ENCODE assay signal across 8 cellular contexts in genomic region chr22:17501679-17502285, GRCh38.
DNase-seq lines count a peak whose midpoint lies in the region; ATAC-seq and FAIRE-seq lines count a peak whose summit lies in the region.

No MANE protein-coding gene starts in this region.

- DNase-seq in Right ventricle myocardium inferior (ENCODE audit: missing footprints) (no peak), cardiac septum (ENCODE audit: low spot score) (no peak), NOMO-1 treated with DMSO at 0.1 percent for 48 hours (lab: John Stamatoyannopoulos, UW; ENCODE audit: unreplicated experiment) (peak; percentile 71), T47D (ENCODE audit: low read depth in 1 of 2, low spot score in 1 of 2) (peak; percentile 29 to 80), stromal cell of bone marrow (ENCODE audit: low read depth) (peak; percentile 45)
- DNase-seq in Jurkat, Clone E6-1 (ENCODE audit: low read depth, low spot score) = peak; percentile 79

- intact Hi-C loops in Right ventricle myocardium inferior (cut with DNase I) (loop anchor here (2.0 to 10.0 kb wide), 4 partner anchors 133 to 425 kb away; partner anchors contain the start of gene CECR2), cardiac septum (cut with DNase I) (loop anchor here (1.0 to 5.0 kb wide), 3 partner anchors 134 to 424 kb away; partner anchors contain the start of gene CECR2)

- no peak overlapping the region for H3K4me3 ChIP-seq in Jurkat, Clone E6-1 (ENCODE audit: low read length)

- FAIRE-seq in islet of Langerhans (lab: Jason Lieb, UNC) = peak; percentile 99

- in situ Hi-C loops in T47D (cut with HindIII; ENCODE audit: low pct_unique_long_range_greater_than_20kb, low sequenced_read_pairs) = no loop called here

- peak; percentile 85 for ATAC-seq in Right ventricle myocardium inferior
- ATAC-seq in HG02642 (IDR thresholded peaks at IDR 0.05; ENCODE audit: poor library complexity, unreplicated experiment) = no peak

Comparison
In these comparisons a context has a peak if more than half of its experiments do, and no peak if none do; other contexts are left out.
1. DNase-seq: peak in Jurkat, Clone E6-1 (single experiment), NOMO-1 treated with DMSO at 0.1 percent for 48 hours (single experiment), T47D (2 of 2) and stromal cell of bone marrow (single experiment); none in Right ventricle myocardium inferior (single experiment) and cardiac septum (single experiment).